29 cellular contexts compared by ENCODE assay signal in genomic region chr7:22485189-22485588, GRCh38. TPM values are rescaled to one million over a fixed set of nuclear protein-coding genes. Genes with fewer than 3 reads are reported as not detected.
A peak's percentile ranks its signal among the peaks of the same experiment; 100 is the strongest.
DNase-seq lines count a peak whose midpoint lies in the region; ATAC-seq and TF ChIP-seq lines count a peak whose summit lies in the region.
"Had no signal": no experiment of that assay in that cellular context is flagged by ENCODE, and none has a peak within 500 bp of the region (broad histone marks: within the 10 kb centered on the region; RNA-seq: fewer than 3 reads in every experiment).

No MANE protein-coding gene starts in this region.

- H4K20me1 ChIP-seq in GM23248 (ENCODE audit: insufficient read depth), result no peaks in the 10 kb centered on the region

- ATAC-seq in SK-N-SH treated with all-trans-retinoic acid at 6 μM for 48 hours (peak; percentile 84), GM21528 (IDR thresholded peaks at IDR 0.05; ENCODE audit: low FRiP score, unreplicated experiment) (no peak)
- ATAC-seq: CD8-positive, alpha-beta T cell; pancreas had no signal

- H3K79me2 ChIP-seq in GM23248 (ENCODE audit: insufficient read depth), result no peaks in the 10 kb centered on the region

- H3K27ac ChIP-seq in GM23248, result no peak overlapping the region
- H3K27ac ChIP-seq: esophagus squamous epithelium, pancreas, skin epidermis, testis, WERI-Rb-1 had no signal

- in situ Hi-C loops in GM23248 (cut with MboI), result loop anchor here (5.0 kb wide), 1 partner anchor 378 kb away; no protein-coding TSS in a partner anchor

- H3K4me3 ChIP-seq in GM23248, result no peak overlapping the region
- H3K4me3 ChIP-seq: esophagus squamous epithelium, pancreas, skin epidermis, testis had no signal

- no peak overlapping the region for H2AFZ ChIP-seq in GM23248

- TF ChIP-seq CTCF in mesothelial cell of epicardium (IDR thresholded peaks at IDR 0.05; ENCODE audit: unreplicated experiment), result no peak

- DNase-seq in A172 (ENCODE audit: low spot score) (peak; percentile 38), GM23248 (peak; percentile 40), fibroblast of gingiva (ENCODE audit: low read depth) (peak; percentile 12), mesothelial cell of epicardium (ENCODE audit: low spot score in 2 of 2, unreplicated experiment in 2 of 2) (no peak), NCI-H82 treated with DMSO at 0.1 percent for 48 hours (lab: John Stamatoyannopoulos, UW; ENCODE audit: unreplicated experiment) (no peak)
- DNase-seq in stimulated activated CD4-positive, alpha-beta T cell treated with anti-CD3 and anti-CD28 coated beads, Interleukin-12 subunit alpha, Interleukin-12 subunit beta, amount 100 ng/mL, for 4 hours, result no peak
- DNase-seq: 8988T; activated gamma-delta T cell treated with Interleukin-2 at 50 U/mL for 16 hours; activated naive CD8-positive, alpha-beta T cell treated with anti-CD3 and anti-CD28 coated beads, Interleukin-2, amount 10 ng/mL, durations not matched to agents 7 days and 5 days; activated T-cell treated with anti-CD3 and anti-CD28 coated beads, Interleukin-2, amount 50 U/mL, for 48 hours; CD8-positive, alpha-beta T cell; central memory CD4-positive, alpha-beta T cell; esophagus squamous epithelium; hypothalamus; NCI-H1048; NCI-H1694; NCI-H446; NCI-H774; pancreas; retina; stimulated activated naive CD4-positive, alpha-beta T cell treated with Interleukin-2 at 50 U/mL for 16 hours; T1000; testis; WERI-Rb-1 had no signal

- H3K9me3 ChIP-seq in GM23248 (ENCODE audit: low read depth), result no peaks in the 10 kb centered on the region
- H3K9me3 ChIP-seq: esophagus squamous epithelium, pancreas, testis had no signal

- peaks cover 11% of the 10 kb centered on the region for H3K9me3 Mint-ChIP-seq in mesothelial cell of epicardium
- H3K9me3 Mint-ChIP-seq: activated naive CD8-positive, alpha-beta T cell treated with anti-CD3 and anti-CD28 coated beads, Interleukin-2, amount 10 ng/mL, durations not matched to agents 7 days and 5 days; CD8-positive, alpha-beta T cell; memory B cell had no signal

- peak overlapping the region; percentile 2 for H3K4me2 ChIP-seq in GM23248 (ENCODE audit: unreplicated experiment)

- no peak overlapping the region for H3K4me3 Mint-ChIP-seq in mesothelial cell of epicardium
- H3K4me3 Mint-ChIP-seq: activated naive CD8-positive, alpha-beta T cell treated with anti-CD3 and anti-CD28 coated beads, Interleukin-2, amount 10 ng/mL, durations not matched to agents 7 days and 5 days; CD8-positive, alpha-beta T cell; IgD-negative memory B cell; memory B cell had no signal

- H3K36me3 Mint-ChIP-seq in mesothelial cell of epicardium, result no peaks in the 10 kb centered on the region
- H3K36me3 Mint-ChIP-seq: activated naive CD8-positive, alpha-beta T cell treated with anti-CD3 and anti-CD28 coated beads, Interleukin-2, amount 10 ng/mL, durations not matched to agents 7 days and 5 days; CD8-positive, alpha-beta T cell; IgD-negative memory B cell had no signal

- no peak overlapping the region for H3K9ac ChIP-seq in GM23248

- no peaks in the 10 kb centered on the region for H3K27me3 ChIP-seq in GM23248 (replicated peaks; ENCODE audit: insufficient read depth)
- H3K27me3 ChIP-seq: esophagus squamous epithelium, pancreas, testis had no signal

- H3K4me1 Mint-ChIP-seq in mesothelial cell of epicardium, result peaks cover 5% of the 10 kb centered on the region

- peaks cover 36% of the 10 kb centered on the region for H3K4me1 ChIP-seq in GM23248 (ENCODE audit: insufficient read depth)
- H3K4me1 ChIP-seq: pancreas, testis had no signal

- no peak overlapping the region for H3K27ac Mint-ChIP-seq in mesothelial cell of epicardium
- H3K27ac Mint-ChIP-seq: activated naive CD8-positive, alpha-beta T cell treated with anti-CD3 and anti-CD28 coated beads, Interleukin-2, amount 10 ng/mL, durations not matched to agents 7 days and 5 days; CD8-positive, alpha-beta T cell; IgD-negative memory B cell; memory B cell had no signal

- no peaks in the 10 kb centered on the region for H3K27me3 Mint-ChIP-seq in mesothelial cell of epicardium (ENCODE audit: low read depth)

- H3K36me3 ChIP-seq in GM23248 (ENCODE audit: low read depth), result no peaks in the 10 kb centered on the region
- H3K36me3 ChIP-seq: esophagus squamous epithelium, pancreas, WERI-Rb-1 had no signal

- H3K9me2 ChIP-seq in GM23248 (ENCODE audit: insufficient read depth), result no peaks in the 10 kb centered on the region

- H3F3A ChIP-seq in GM23248 (ENCODE audit: insufficient read depth), result peaks cover 10% of the 10 kb centered on the region; the same call in 1 of the 2 replicates

TF ChIP-seq in SK-N-SH treated with all-trans-retinoic acid at 6 μM for 48 hours, 23 proteins besides CTCF, POLR2A, EP300 and RAD21 (continues in another document):
- TF ChIP-seq ZNF565 (CRISPR knock-in tag; conservative IDR thresholded peaks at IDR 0.05; ENCODE audit: low read depth), result no peak
- TF ChIP-seq OSR1 (CRISPR knock-in tag; IDR thresholded peaks at IDR 0.05), result no peak
- TF ChIP-seq TSHZ2 (CRISPR knock-in tag; IDR thresholded peaks at IDR 0.05), result no peak
- peak; percentile 70; the same call in 1 of the 2 replicates for TF ChIP-seq CREB5 (CRISPR knock-in tag; IDR thresholded peaks at IDR 0.05; ENCODE audit: low read depth)
- no peak for TF ChIP-seq GLIS3 (CRISPR knock-in tag; IDR thresholded peaks at IDR 0.05)
- peak; percentile 13; the same call in 1 of the 2 replicates for TF ChIP-seq ZFP3 (CRISPR knock-in tag; IDR thresholded peaks at IDR 0.05)
- TF ChIP-seq PPARA (CRISPR knock-in tag; IDR thresholded peaks at IDR 0.05; ENCODE audit: borderline replicate concordance), result no peak
- TF ChIP-seq ZNF8 (CRISPR knock-in tag; IDR thresholded peaks at IDR 0.05), result peak; percentile 13; the same call in 1 of the 2 replicates
- TF ChIP-seq ZC3H10 (CRISPR knock-in tag; IDR thresholded peaks at IDR 0.05), result no peak
- TF ChIP-seq BACH2 (CRISPR knock-in tag; IDR thresholded peaks at IDR 0.05; ENCODE audit: borderline replicate concordance), result no peak
- TF ChIP-seq POU6F1 (CRISPR knock-in tag; IDR thresholded peaks at IDR 0.05; ENCODE audit: borderline replicate concordance, low read depth), result no peak
- no peak for TF ChIP-seq ESRRG (CRISPR knock-in tag; IDR thresholded peaks at IDR 0.05)
- TF ChIP-seq ZFP30 (CRISPR knock-in tag; IDR thresholded peaks at IDR 0.05), result no peak

RNA-seq across cellular contexts. Expression of gene STEAP1B, which starts 14.8 kb away (rescaled TPM):
- total RNA-seq in A172 (2014; rRNA removed; shearing (Covaris generic)), result not detected in 2 replicates
- 31.6 and 45.1 TPM in 2 replicates for total RNA-seq in GM23248 (2014; rRNA removed; shearing (Covaris generic))
- 24.9 and 27.7 TPM in 2 replicates for polyA plus RNA-seq in GM23248 (2016; fragmentation: Nextera tagmentation; extraction: Ambion mirVana)
- 0.29 to 0.58 TPM in 2 of 3 replicates, not detected in the other for total RNA-seq in mesothelial cell of epicardium
- total RNA-seq: CD8-positive, alpha-beta T cell; pancreas had no signal
- polyA plus RNA-seq: pancreas had no signal

Comparison
In these comparisons a context has a peak if more than half of its experiments do, and no peak if none do; other contexts are left out.
1. DNase-seq: peak in A172 (single experiment), GM23248 (single experiment) and fibroblast of gingiva (single experiment); none in mesothelial cell of epicardium (0 of 2), stimulated activated CD4-positive, alpha-beta T cell treated with anti-CD3 and anti-CD28 coated beads, Interleukin-12 subunit alpha, Interleukin-12 subunit beta, amount 100 ng/mL, for 4 hours (single experiment) and NCI-H82 treated with DMSO at 0.1 percent for 48 hours (single experiment).
2. RNA of gene STEAP1B, which starts 14.8 kb away (total RNA-seq): 31.6 to 45.1 TPM in GM23248; 0.29 to 0.58 TPM in mesothelial cell of epicardium and not detected in A172; every median in the first group is over 10 times any median in the second.